Comparison of ENCODE assay signal across 1 cellular context in the genomic region with DNA sequence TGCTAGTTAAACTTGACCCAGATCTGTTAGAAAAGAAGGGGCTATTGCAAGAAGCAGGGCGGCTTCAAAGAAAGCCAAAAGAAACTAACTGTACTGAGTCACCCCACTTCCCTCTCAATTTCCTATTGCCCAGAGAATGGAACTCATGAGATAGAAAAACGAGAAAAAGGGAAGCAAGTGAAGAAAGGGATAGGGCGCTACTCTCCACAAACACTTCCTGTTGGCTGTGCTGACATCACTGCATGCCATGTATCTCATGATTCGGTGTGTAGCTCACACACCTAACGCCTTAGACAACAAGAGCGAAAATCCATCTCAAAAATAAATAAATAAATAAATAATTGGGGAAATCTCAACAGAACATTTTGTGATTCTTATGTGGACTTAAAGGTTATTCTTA.
TF ChIP-seq lines count a peak whose summit lies in the region.

No MANE protein-coding gene starts in this region.

TF ChIP-seq in endothelial cell of umbilical vein, 7 proteins besides CTCF, POLR2A, EP300 and RAD21:
- TF ChIP-seq EZH2 (IDR thresholded peaks at IDR 0.05; ENCODE audit: borderline replicate concordance, low read depth, low read length, severe bottlenecking) (no peak), JUN (IDR thresholded peaks at IDR 0.05; ENCODE audit: borderline replicate concordance, insufficient read depth, insufficient read length, low read depth) (peak; percentile 71), MYC (IDR thresholded peaks at IDR 0.05; ENCODE audit: low read depth, low read length) (no peak), FOS (IDR thresholded peaks at IDR 0.05; ENCODE audit: borderline replicate concordance, insufficient read depth, low read length) (peak; percentile 74), GATA2 (IDR thresholded peaks at IDR 0.05; ENCODE audit: insufficient read depth, insufficient read length, low read depth, low read length) (peak; percentile 32), POLR2AphosphoS5 (IDR thresholded peaks at IDR 0.05; ENCODE audit: insufficient read depth, low read depth, low read length) (no peak)
- TF ChIP-seq, protein P1, sequence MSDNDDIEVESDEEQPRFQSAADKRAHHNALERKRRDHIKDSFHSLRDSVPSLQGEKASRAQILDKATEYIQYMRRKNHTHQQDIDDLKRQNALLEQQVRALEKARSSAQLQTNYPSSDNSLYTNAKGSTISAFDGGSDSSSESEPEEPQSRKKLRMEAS (IDR thresholded peaks at IDR 0.05; ENCODE audit: insufficient read depth, insufficient read length) = no peak
